In genomic region chr5:118545050-118545449, GRCh38 we compare ENCODE assay signal across 29 cellular contexts.
A peak's percentile ranks its signal among the peaks of the same experiment; 100 is the strongest.
DNase-seq lines count a peak whose midpoint lies in the region; ATAC-seq and TF ChIP-seq lines count a peak whose summit lies in the region.
"Had no signal": no experiment of that assay in that cellular context is flagged by ENCODE, and none has a peak within 500 bp of the region (broad histone marks: within the 10 kb centered on the region; RNA-seq: fewer than 3 reads in every experiment).

No MANE protein-coding gene starts in this region.

- H3K4me1 Mint-ChIP-seq in stimulated activated naive CD8-positive, alpha-beta T cell treated with anti-CD3 and anti-CD28 coated beads, Interleukin-15, amount 100 ng/mL, for 72 hours: no peaks in the 10 kb centered on the region
- H3K4me1 Mint-ChIP-seq: activated B cell treated with CpG ODN at 0.5 μM for 24 hours had no signal

- H3K9me3 Mint-ChIP-seq in stimulated activated naive CD8-positive, alpha-beta T cell treated with anti-CD3 and anti-CD28 coated beads, Interleukin-15, amount 100 ng/mL, for 72 hours: no peaks in the 10 kb centered on the region
- H3K9me3 Mint-ChIP-seq: activated B cell treated with CpG ODN at 0.5 μM for 24 hours; activated CD4-positive, alpha-beta memory T cell treated with anti-CD3 and anti-CD28 coated beads for 36 hours; activated naive CD4-positive, alpha-beta T cell treated with anti-CD3 and anti-CD28 coated beads for 36 hours; activated T-cell treated with anti-CD3 and anti-CD28 coated beads, Interleukin-2, amount 50 U/mL, for 72 hours had no signal

- no peaks in the 10 kb centered on the region for H3K27me3 Mint-ChIP-seq in stimulated activated naive CD8-positive, alpha-beta T cell treated with anti-CD3 and anti-CD28 coated beads, Interleukin-15, amount 100 ng/mL, for 72 hours
- H3K27me3 Mint-ChIP-seq: activated CD4-positive, alpha-beta memory T cell treated with anti-CD3 and anti-CD28 coated beads for 36 hours had no signal

- H3K36me3 ChIP-seq in PC-9 (ENCODE audit: low read depth): no peaks in the 10 kb centered on the region
- H3K36me3 ChIP-seq: BLaER1 treated with 17β-estradiol and CSF1 and Interleukin-3, amounts not matched to agents 10 nM and 100 nM; esophagus squamous epithelium; heart right ventricle; right atrium auricular region; spleen; thyroid gland had no signal

- H3K4me2 ChIP-seq in PC-9: no peak overlapping the region
- H3K4me2 ChIP-seq: BLaER1 treated with 17β-estradiol and CSF1 and Interleukin-3, amounts not matched to agents 10 nM and 100 nM had no signal

- ATAC-seq in stimulated activated naive CD8-positive, alpha-beta T cell treated with anti-CD3 and anti-CD28 coated beads, Interleukin-15, amount 100 ng/mL, for 72 hours: peak; percentile 26
- no peak for ATAC-seq in stimulated activated naive CD8-positive, alpha-beta T cell treated with anti-CD3 and anti-CD28 coated beads, Interleukin-15, Interleukin-2, amounts not matched to agents 100 U/mL and 50 U/mL, for 24 hours
- ATAC-seq: foreskin keratinocyte, HCT116, heart right ventricle, HepG2, left ventricle myocardium superior, Right ventricle myocardium inferior had no signal

- intact Hi-C loops in PC-9 (cut with micrococcal nuclease; ENCODE audit: unreplicated experiment): no loop called here

- no peaks in the 10 kb centered on the region for H3K9me2 ChIP-seq in PC-9 (ENCODE audit: insufficient read depth)

- no peak for DNase-seq in stimulated activated naive CD8-positive, alpha-beta T cell treated with anti-CD3 and anti-CD28 coated beads, Interleukin-15, amount 100 ng/mL, for 72 hours
- no peak for DNase-seq in stimulated activated naive CD8-positive, alpha-beta T cell treated with anti-CD3 and anti-CD28 coated beads, Interleukin-15, Interleukin-2, amounts not matched to agents 100 U/mL and 50 U/mL, for 24 hours
- DNase-seq in NCI-H82 treated with DMSO at 0.1 percent for 48 hours (lab: John Stamatoyannopoulos, UW; ENCODE audit: unreplicated experiment) (peak; percentile 77), dedifferentiated amniotic fluid mesenchymal stem cell (ENCODE audit: extremely low spot score) (peak; percentile 9), PC-9 (no peak), NCI-H1048 (lab: John Stamatoyannopoulos, UW) (no peak)
- no peak for DNase-seq in stimulated activated CD4-positive, alpha-beta T cell treated with anti-CD3 and anti-CD28 coated beads, Interleukin-4, amount 100 ng/mL, for 4 hours
- DNase-seq: activated B cell treated with CpG ODN at 0.5 μM for 24 hours; activated CD4-positive, alpha-beta memory T cell treated with anti-CD3 and anti-CD28 coated beads for 36 hours; activated naive CD4-positive, alpha-beta T cell treated with anti-CD3 and anti-CD28 coated beads for 36 hours; activated T-cell treated with anti-CD3 and anti-CD28 coated beads, Interleukin-2, amount 50 U/mL, for 72 hours; amygdala; dorsolateral prefrontal cortex; esophagus squamous epithelium; foreskin keratinocyte; heart right ventricle; left ventricle myocardium superior; NCI-H1105; NCI-H187; spleen; stimulated activated CD4-positive, alpha-beta T cell treated with anti-CD3 and anti-CD28 coated beads, Interleukin-2, amount 100 ng/mL, for 24 hours; stimulated activated CD8-positive, alpha-beta memory T cell treated with anti-CD3 and anti-CD28 coated beads, Interleukin-4, amount 100 ng/mL, for 48 hours; T-helper 9 cell; thyroid gland had no signal

- H3K27me3 ChIP-seq in PC-9 (ENCODE audit: insufficient read depth, low read depth): no peaks in the 10 kb centered on the region
- H3K27me3 ChIP-seq: BLaER1 treated with 17β-estradiol and CSF1 and Interleukin-3, amounts not matched to agents 10 nM and 100 nM; dorsolateral prefrontal cortex; esophagus squamous epithelium; foreskin keratinocyte; heart right ventricle; right atrium auricular region; spleen; thyroid gland had no signal

- no peak overlapping the region for H3K27ac Mint-ChIP-seq in stimulated activated naive CD8-positive, alpha-beta T cell treated with anti-CD3 and anti-CD28 coated beads, Interleukin-15, amount 100 ng/mL, for 72 hours
- H3K27ac Mint-ChIP-seq: activated B cell treated with CpG ODN at 0.5 μM for 24 hours; activated CD4-positive, alpha-beta memory T cell treated with anti-CD3 and anti-CD28 coated beads for 36 hours; activated naive CD4-positive, alpha-beta T cell treated with anti-CD3 and anti-CD28 coated beads for 36 hours; activated T-cell treated with anti-CD3 and anti-CD28 coated beads, Interleukin-2, amount 50 U/mL, for 72 hours had no signal

- no peak for TF ChIP-seq CTCF in PC-9 (conservative IDR thresholded peaks at IDR 0.05)

- H3K4me3 ChIP-seq in PC-9: no peak overlapping the region
- H3K4me3 ChIP-seq: BLaER1 treated with 17β-estradiol and CSF1 and Interleukin-3, amounts not matched to agents 10 nM and 100 nM; dorsolateral prefrontal cortex; esophagus squamous epithelium; heart right ventricle; right atrium auricular region; spleen; thyroid gland had no signal

- no peak overlapping the region for H2AFZ ChIP-seq in PC-9

- H3K79me2 ChIP-seq in PC-9 (ENCODE audit: low read depth): no peaks in the 10 kb centered on the region

- H3F3A ChIP-seq in PC-9 (ENCODE audit: insufficient read depth, low read depth): peaks cover under 1% of the 10 kb centered on the region; the same call in 1 of the 2 replicates

- BruUV-seq in PC-9 (replicated peaks; lab: Mats Ljungman, UMichigan): no TSS peak

- no peak overlapping the region for H3K27ac ChIP-seq in PC-9
- H3K27ac ChIP-seq: BLaER1 treated with 17β-estradiol and CSF1 and Interleukin-3, amounts not matched to agents 10 nM and 100 nM; dorsolateral prefrontal cortex; esophagus squamous epithelium; foreskin keratinocyte; heart right ventricle; right atrium auricular region; spleen; thyroid gland had no signal

- no peak overlapping the region for H3K4me3 Mint-ChIP-seq in stimulated activated naive CD8-positive, alpha-beta T cell treated with anti-CD3 and anti-CD28 coated beads, Interleukin-15, amount 100 ng/mL, for 72 hours
- H3K4me3 Mint-ChIP-seq: activated B cell treated with CpG ODN at 0.5 μM for 24 hours; activated CD4-positive, alpha-beta memory T cell treated with anti-CD3 and anti-CD28 coated beads for 36 hours; activated naive CD4-positive, alpha-beta T cell treated with anti-CD3 and anti-CD28 coated beads for 36 hours; activated T-cell treated with anti-CD3 and anti-CD28 coated beads, Interleukin-2, amount 50 U/mL, for 72 hours had no signal

- POLR2A ChIA-PET in PC-9 (lab: Charles Lee; ENCODE audit: unreplicated experiment): no interaction called here

- H3K9me3 ChIP-seq in PC-9 (ENCODE audit: insufficient read depth, low read depth): 0 out of 2 replicates have a peak, but pooled peaks cover 3% of the 10 kb centered on the region
- H3K9me3 ChIP-seq: esophagus squamous epithelium, heart right ventricle, right atrium auricular region, spleen, thyroid gland had no signal

- no peaks in the 10 kb centered on the region for H4K20me1 ChIP-seq in PC-9 (ENCODE audit: insufficient read depth)
- H4K20me1 ChIP-seq: BLaER1 treated with 17β-estradiol and CSF1 and Interleukin-3, amounts not matched to agents 10 nM and 100 nM had no signal

- H3K4me1 ChIP-seq in PC-9 (replicated peaks; ENCODE audit: insufficient read depth): no peaks in the 10 kb centered on the region
- H3K4me1 ChIP-seq: esophagus squamous epithelium, right atrium auricular region, spleen, thyroid gland had no signal

- CTCF ChIA-PET in PC-9 (lab: Charles Lee): no interaction called here

Comparison
In these comparisons a context has a peak if more than half of its experiments do, and no peak if none do; other contexts are left out.
1. DNase-seq: peak in NCI-H82 treated with DMSO at 0.1 percent for 48 hours (single experiment) and dedifferentiated amniotic fluid mesenchymal stem cell (single experiment); none in stimulated activated naive CD8-positive, alpha-beta T cell treated with anti-CD3 and anti-CD28 coated beads, Interleukin-15, amount 100 ng/mL, for 72 hours (0 of 2), stimulated activated naive CD8-positive, alpha-beta T cell treated with anti-CD3 and anti-CD28 coated beads, Interleukin-15, Interleukin-2, amounts not matched to agents 100 U/mL and 50 U/mL, for 24 hours (single experiment), PC-9 (0 of 2), NCI-H1048 (single experiment) and stimulated activated CD4-positive, alpha-beta T cell treated with anti-CD3 and anti-CD28 coated beads, Interleukin-4, amount 100 ng/mL, for 4 hours (0 of 2).